Comparison of ENCODE assay signal across 1 cellular context in genomic region chr13:99125335-99125915, GRCh38.
TF ChIP-seq lines count a peak whose summit lies in the region.

No MANE protein-coding gene starts in this region.

TF ChIP-seq in SK-N-SH treated with all-trans-retinoic acid at 6 μM for 48 hours, 23 proteins besides CTCF, POLR2A, EP300 and RAD21 (continued from another document):
- TF ChIP-seq POU6F1 (CRISPR knock-in tag; IDR thresholded peaks at IDR 0.05; ENCODE audit: borderline replicate concordance, low read depth) (no peak), PATZ1 (CRISPR knock-in tag; IDR thresholded peaks at IDR 0.05; ENCODE audit: borderline replicate concordance) (no peak), TOX (CRISPR knock-in tag; IDR thresholded peaks at IDR 0.05; ENCODE audit: borderline replicate concordance) (no peak), BACH2 (CRISPR knock-in tag; IDR thresholded peaks at IDR 0.05; ENCODE audit: borderline replicate concordance) (no peak), TCF4 (CRISPR knock-in tag; IDR thresholded peaks at IDR 0.05; ENCODE audit: borderline replicate concordance) (no peak), ESRRG (CRISPR knock-in tag; IDR thresholded peaks at IDR 0.05) (no peak), OSR1 (CRISPR knock-in tag; IDR thresholded peaks at IDR 0.05) (no peak), TSHZ2 (CRISPR knock-in tag; IDR thresholded peaks at IDR 0.05) (no peak), PPARA (CRISPR knock-in tag; IDR thresholded peaks at IDR 0.05; ENCODE audit: borderline replicate concordance) (no peak), CREB5 (CRISPR knock-in tag; IDR thresholded peaks at IDR 0.05; ENCODE audit: low read depth) (no peak), ZNF8 (CRISPR knock-in tag; IDR thresholded peaks at IDR 0.05) (no peak), ZFP30 (CRISPR knock-in tag; IDR thresholded peaks at IDR 0.05) (no peak)
